ENCODE assay signal across 13 cellular contexts in the genomic region with DNA sequence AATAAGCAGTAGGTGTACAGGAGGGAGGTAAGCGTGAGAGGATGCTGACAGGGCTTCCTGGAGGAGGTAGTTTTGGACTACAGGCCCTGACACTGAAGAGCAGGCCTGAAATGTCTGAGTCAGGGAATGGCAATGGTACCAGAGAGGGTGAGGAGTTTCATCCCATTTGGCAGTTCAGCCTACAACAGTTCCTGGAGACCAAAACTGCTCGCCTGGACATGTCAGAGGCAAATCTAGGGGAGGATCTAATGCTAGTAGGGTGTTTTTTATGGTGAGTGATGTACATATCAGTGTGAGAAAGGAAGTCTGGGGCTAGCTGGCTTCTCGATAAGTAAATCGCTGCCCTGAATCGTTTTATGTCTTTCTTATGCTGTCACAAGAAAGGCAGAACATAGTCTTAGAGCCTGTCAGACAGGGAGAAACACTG. TPM values are rescaled to one million over a fixed set of nuclear protein-coding genes. Genes with fewer than 3 reads are reported as not detected.
DNase-seq lines count a peak whose midpoint lies in the region; ATAC-seq and TF ChIP-seq lines count a peak whose summit lies in the region.
"Had no signal": no experiment of that assay in that cellular context is flagged by ENCODE, and none has a peak within 500 bp of the region (broad histone marks: within the 10 kb centered on the region; RNA-seq: fewer than 3 reads in every experiment).

No MANE protein-coding gene starts in this region.

- H3K36me3 Mint-ChIP-seq in activated CD4-positive, alpha-beta T cell treated with anti-CD3 and anti-CD28 coated beads, Interleukin-2, amount 10 ng/mL, durations not matched to agents 24 days and 14 days (ENCODE audit: low read depth): no peaks in the 10 kb centered on the region
- H3K36me3 Mint-ChIP-seq in activated CD4-positive, alpha-beta memory T cell treated with anti-CD3 and anti-CD28 coated beads, Interleukin-2, amount 10 ng/mL, durations not matched to agents 7 days and 5 days (ENCODE audit: low read depth): peaks cover 23% of the 10 kb centered on the region
- no peaks in the 10 kb centered on the region for H3K36me3 Mint-ChIP-seq in stimulated activated naive CD8-positive, alpha-beta T cell treated with anti-CD3 and anti-CD28 coated beads, Interleukin-15, Interleukin-2, amounts not matched to agents 100 ng/mL and 50 ng/mL, for 24 hours (ENCODE audit: low read depth)

- peaks cover 5% of the 10 kb centered on the region for H3K9me3 Mint-ChIP-seq in activated CD4-positive, alpha-beta T cell treated with anti-CD3 and anti-CD28 coated beads, Interleukin-2, amount 10 ng/mL, durations not matched to agents 24 days and 14 days
- H3K9me3 Mint-ChIP-seq in activated CD4-positive, alpha-beta memory T cell treated with anti-CD3 and anti-CD28 coated beads, Interleukin-2, amount 10 ng/mL, durations not matched to agents 7 days and 5 days: peaks cover 4% of the 10 kb centered on the region
- no peaks in the 10 kb centered on the region for H3K9me3 Mint-ChIP-seq in stimulated activated naive CD8-positive, alpha-beta T cell treated with anti-CD3 and anti-CD28 coated beads, Interleukin-15, Interleukin-2, amounts not matched to agents 100 ng/mL and 50 ng/mL, for 24 hours

- peak overlapping the region; percentile 59 for H3K4me3 Mint-ChIP-seq in activated CD4-positive, alpha-beta T cell treated with anti-CD3 and anti-CD28 coated beads, Interleukin-2, amount 10 ng/mL, durations not matched to agents 24 days and 14 days
- H3K4me3 Mint-ChIP-seq in activated CD4-positive, alpha-beta memory T cell treated with anti-CD3 and anti-CD28 coated beads, Interleukin-2, amount 10 ng/mL, durations not matched to agents 7 days and 5 days: no peak overlapping the region
- H3K4me3 Mint-ChIP-seq in stimulated activated naive CD8-positive, alpha-beta T cell treated with anti-CD3 and anti-CD28 coated beads, Interleukin-15, Interleukin-2, amounts not matched to agents 100 ng/mL and 50 ng/mL, for 24 hours: peak overlapping the region; percentile 4

- H3K27ac Mint-ChIP-seq in activated CD4-positive, alpha-beta T cell treated with anti-CD3 and anti-CD28 coated beads, Interleukin-2, amount 10 ng/mL, durations not matched to agents 24 days and 14 days: peak overlapping the region; percentile 93
- peak overlapping the region; percentile 87 for H3K27ac Mint-ChIP-seq in activated CD4-positive, alpha-beta memory T cell treated with anti-CD3 and anti-CD28 coated beads, Interleukin-2, amount 10 ng/mL, durations not matched to agents 7 days and 5 days
- H3K27ac Mint-ChIP-seq in stimulated activated naive CD8-positive, alpha-beta T cell treated with anti-CD3 and anti-CD28 coated beads, Interleukin-15, Interleukin-2, amounts not matched to agents 100 ng/mL and 50 ng/mL, for 24 hours: peak overlapping the region; percentile 72

- peaks cover 56% of the 10 kb centered on the region for H3K4me1 Mint-ChIP-seq in activated CD4-positive, alpha-beta T cell treated with anti-CD3 and anti-CD28 coated beads, Interleukin-2, amount 10 ng/mL, durations not matched to agents 24 days and 14 days
- H3K4me1 Mint-ChIP-seq in activated CD4-positive, alpha-beta memory T cell treated with anti-CD3 and anti-CD28 coated beads, Interleukin-2, amount 10 ng/mL, durations not matched to agents 7 days and 5 days: peaks cover 48% of the 10 kb centered on the region
- H3K4me1 Mint-ChIP-seq in stimulated activated naive CD8-positive, alpha-beta T cell treated with anti-CD3 and anti-CD28 coated beads, Interleukin-15, Interleukin-2, amounts not matched to agents 100 ng/mL and 50 ng/mL, for 24 hours (ENCODE audit: low read depth): peaks cover 36% of the 10 kb centered on the region

- ATAC-seq in foreskin keratinocyte: peak; percentile 97
- ATAC-seq in HG02763 (IDR thresholded peaks at IDR 0.05; ENCODE audit: unreplicated experiment): no peak

- H3K27me3 ChIP-seq in foreskin keratinocyte: no peaks in the 10 kb centered on the region
- H3K27me3 ChIP-seq: spleen had no signal

- POLR2A ChIA-PET in activated CD4-positive, alpha-beta memory T cell treated with anti-CD3 and anti-CD28 coated beads, Interleukin-2, amount 10 ng/mL, durations not matched to agents 7 days and 5 days (lab: Charles Lee): interaction anchor here (1.3 to 3.3 kb wide), 3 partner anchors 14 to 58 kb away, joined by 3 to 21 read pairs (median 5); partner anchors contain the start of gene TNFSF10

- CTCF ChIA-PET in activated CD4-positive, alpha-beta memory T cell treated with anti-CD3 and anti-CD28 coated beads, Interleukin-2, amount 10 ng/mL, durations not matched to agents 7 days and 5 days (lab: Charles Lee): interaction anchor here (1.1 to 1.7 kb wide), 2 partner anchors 10 to 58 kb away, joined by 4 read pairs; no protein-coding TSS in a partner anchor

- H3K27ac ChIP-seq in foreskin keratinocyte: peak overlapping the region; percentile 95

- peaks cover 21% of the 10 kb centered on the region for H3K4me1 ChIP-seq in foreskin keratinocyte

- intact Hi-C loops in activated CD4-positive, alpha-beta T cell treated with anti-CD3 and anti-CD28 coated beads, Interleukin-2, amount 10 ng/mL, durations not matched to agents 24 days and 14 days (cut with micrococcal nuclease): no loop called here

- TF ChIP-seq CTCF in foreskin keratinocyte (conservative IDR thresholded peaks at IDR 0.05): no peak

- no peaks in the 10 kb centered on the region for H3K27me3 Mint-ChIP-seq in activated CD4-positive, alpha-beta T cell treated with anti-CD3 and anti-CD28 coated beads, Interleukin-2, amount 10 ng/mL, durations not matched to agents 24 days and 14 days
- no peaks in the 10 kb centered on the region for H3K27me3 Mint-ChIP-seq in activated CD4-positive, alpha-beta memory T cell treated with anti-CD3 and anti-CD28 coated beads, Interleukin-2, amount 10 ng/mL, durations not matched to agents 7 days and 5 days
- no peaks in the 10 kb centered on the region for H3K27me3 Mint-ChIP-seq in stimulated activated naive CD8-positive, alpha-beta T cell treated with anti-CD3 and anti-CD28 coated beads, Interleukin-15, Interleukin-2, amounts not matched to agents 100 ng/mL and 50 ng/mL, for 24 hours

- DNase-seq in activated CD4-positive, alpha-beta T cell treated with anti-CD3 and anti-CD28 coated beads, Interleukin-2, amount 10 ng/mL, durations not matched to agents 24 days and 14 days: peak; percentile 70
- DNase-seq in activated CD4-positive, alpha-beta T cell treated with anti-CD3 and anti-CD28 coated beads, Interleukin-2, amount 50 U/mL, for 48 hours: no peak
- DNase-seq in activated CD4-positive, alpha-beta memory T cell treated with anti-CD3 and anti-CD28 coated beads, Interleukin-2, amount 10 ng/mL, durations not matched to agents 7 days and 5 days: no peak
- DNase-seq in foreskin keratinocyte: peak; percentile 96 to 98
- DNase-seq in kidney glomerular epithelial cell (lab: John Stamatoyannopoulos, UW): no peak
- no peak for DNase-seq in NCI-H187 (lab: John Stamatoyannopoulos, UW)
- DNase-seq: dermis blood vessel endothelial cell; NCI-H1436 treated with DMSO at 0.1 percent for 48 hours; spleen; stimulated activated CD8-positive, alpha-beta memory T cell treated with anti-CD3 and anti-CD28 coated beads, Interleukin-4, amount 100 ng/mL, for 48 hours had no signal

RNA-seq across cellular contexts. Expression of gene TNFSF10, which starts 13.8 kb away (rescaled TPM):
- 71.5 and 77.5 TPM in 2 replicates for total RNA-seq in activated CD4-positive, alpha-beta T cell treated with anti-CD3 and anti-CD28 coated beads, Interleukin-2, amount 10 ng/mL, durations not matched to agents 24 days and 14 days
- total RNA-seq in activated CD4-positive, alpha-beta memory T cell treated with anti-CD3 and anti-CD28 coated beads, Interleukin-2, amount 10 ng/mL, durations not matched to agents 7 days and 5 days: 100 to 1,000 TPM; 118 to 119 TPM
- 8.5 and 16.7 TPM in 2 replicates for total RNA-seq in foreskin keratinocyte
- 6.7 and 11.0 TPM in 2 replicates for polyA plus RNA-seq in foreskin keratinocyte
- total RNA-seq: A673 had no signal

Comparison
In these comparisons a context has a peak if more than half of its experiments do, and no peak if none do; other contexts are left out.
1. DNase-seq: peak in activated CD4-positive, alpha-beta T cell treated with anti-CD3 and anti-CD28 coated beads, Interleukin-2, amount 10 ng/mL, durations not matched to agents 24 days and 14 days (single experiment) and foreskin keratinocyte (2 of 2); none in activated CD4-positive, alpha-beta T cell treated with anti-CD3 and anti-CD28 coated beads, Interleukin-2, amount 50 U/mL, for 48 hours (0 of 2), activated CD4-positive, alpha-beta memory T cell treated with anti-CD3 and anti-CD28 coated beads, Interleukin-2, amount 10 ng/mL, durations not matched to agents 7 days and 5 days (single experiment), kidney glomerular epithelial cell (single experiment) and NCI-H187 (0 of 2).
2. Peak in every context shown above with its lines, with median percentiles within 50 percentile points of each other: H3K27ac Mint-ChIP-seq.